In genomic region chr1:78009276-78009675, GRCh38 we compare ENCODE assay signal across 17 cellular contexts. TPM values are rescaled to one million over a fixed set of nuclear protein-coding genes. Genes with fewer than 3 reads are reported as not detected.
A peak's percentile ranks its signal among the peaks of the same experiment; 100 is the strongest.
DNase-seq lines count a peak whose midpoint lies in the region; TF ChIP-seq lines count a peak whose summit lies in the region.
"Had no signal": no experiment of that assay in that cellular context is flagged by ENCODE, and none has a peak within 500 bp of the region (broad histone marks: within the 10 kb centered on the region; RNA-seq: fewer than 3 reads in every experiment).

No MANE protein-coding gene starts in this region.

- H3K9ac ChIP-seq in GM23248 (peak overlapping the region; percentile 96), smooth muscle cell (ENCODE audit: low read depth) (no peak overlapping the region)

- peaks cover 16 to 33% (median 23%) of the 10 kb centered on the region in 4 donors for H3K4me1 Mint-ChIP-seq in CD4-positive, alpha-beta memory T cell

- H3K36me3 ChIP-seq in GM23248 (ENCODE audit: low read depth) (peaks cover 30% of the 10 kb centered on the region), ascending aorta (peaks cover 8 to 16% of the 10 kb centered on the region in 2 donors), smooth muscle cell (ENCODE audit: low read depth) (no peaks in the 10 kb centered on the region)
- H3K36me3 ChIP-seq in CD4-positive, alpha-beta memory T cell (ENCODE audit: insufficient read depth, low read length): no peaks in the 10 kb centered on the region

- H3K27ac Mint-ChIP-seq in CD4-positive, alpha-beta memory T cell: no peak overlapping the region
- H3K27ac Mint-ChIP-seq: activated naive CD8-positive, alpha-beta T cell treated with anti-CD3 and anti-CD28 coated beads, Interleukin-2, amount 50 U/mL, for 24 hours had no signal

- WGBS in GM23248 (ENCODE audit: low coverage in 1 of 2, low lambda C conversion rate in 2 of 2, missing lambda C conversion rate in 2 of 2), 2 experiments: 93 to 97% methylated on average over 3 of the region's 3 CpGs
- 95% methylated on average over 3 of the region's 3 CpGs for WGBS in smooth muscle cell (ENCODE audit: low lambda C conversion rate)

- H3F3A ChIP-seq in GM23248 (ENCODE audit: insufficient read depth) (peaks cover 68% of the 10 kb centered on the region), smooth muscle cell (ENCODE audit: low read depth) (peaks cover 8% of the 10 kb centered on the region)

- in situ Hi-C loops in GM23248 (cut with MboI): no loop called here

- peaks cover 7 to 15% of the 10 kb centered on the region in 2 donors for H3K36me3 Mint-ChIP-seq in CD4-positive, alpha-beta memory T cell

- H3K27me3 Mint-ChIP-seq in CD4-positive, alpha-beta memory T cell: no peaks in the 10 kb centered on the region

- H3K79me2 ChIP-seq in GM23248 (ENCODE audit: insufficient read depth): peaks cover 95% of the 10 kb centered on the region
- peaks cover 71% of the 10 kb centered on the region for H3K79me2 ChIP-seq in smooth muscle cell (ENCODE audit: low read depth)

- H3K9me3 ChIP-seq in GM23248 (ENCODE audit: low read depth) (no peaks in the 10 kb centered on the region), ascending aorta (no peaks in the 10 kb centered on the region), smooth muscle cell (replicated peaks; ENCODE audit: low read depth) (no peaks in the 10 kb centered on the region)
- H3K9me3 ChIP-seq in CD4-positive, alpha-beta memory T cell (ENCODE audit: control insufficient read depth in 1 of 2, low read length in 2 of 2): no peaks in the 10 kb centered on the region

- peaks cover 26% of the 10 kb centered on the region for H3K4me1 ChIP-seq in GM23248 (ENCODE audit: insufficient read depth)
- H3K4me1 ChIP-seq in ascending aorta: peaks cover 0 to 8% of the 10 kb centered on the region in 2 donors
- peaks cover 30% of the 10 kb centered on the region for H3K4me1 ChIP-seq in smooth muscle cell (ENCODE audit: low read depth)
- peaks cover 17% of the 10 kb centered on the region for H3K4me1 ChIP-seq in CD4-positive, alpha-beta memory T cell (ENCODE audit: insufficient read depth, low read length)

- H3K27ac ChIP-seq in GM23248: peak overlapping the region; percentile 45
- H3K27ac ChIP-seq in ascending aorta: peak overlapping the region; percentile 16 to 88
- H3K27ac ChIP-seq in smooth muscle cell (ENCODE audit: low read depth): peak overlapping the region; percentile 56
- no peak overlapping the region for H3K27ac ChIP-seq in CD4-positive, alpha-beta memory T cell (ENCODE audit: low read depth, low read length)
- H3K27ac ChIP-seq in RWPE1: no peak overlapping the region
- H3K27ac ChIP-seq: C4-2B had no signal

- no peak overlapping the region for H3K4me3 Mint-ChIP-seq in CD4-positive, alpha-beta memory T cell
- H3K4me3 Mint-ChIP-seq: activated naive CD8-positive, alpha-beta T cell treated with anti-CD3 and anti-CD28 coated beads, Interleukin-2, amount 50 U/mL, for 24 hours; activated T-cell treated with anti-CD3 and anti-CD28 coated beads, Interleukin-2, amount 50 U/mL, for 4 hours had no signal

- H3K27me3 ChIP-seq in GM23248 (replicated peaks; ENCODE audit: insufficient read depth) (no peaks in the 10 kb centered on the region), ascending aorta (no peaks in the 10 kb centered on the region), smooth muscle cell (ENCODE audit: low read depth) (no peaks in the 10 kb centered on the region)
- no peaks in the 10 kb centered on the region for H3K27me3 ChIP-seq in CD4-positive, alpha-beta memory T cell (ENCODE audit: insufficient read depth, low read length)

- intact Hi-C loops in ascending aorta (cut with DNase I): loop anchor here (10.0 kb wide), 1 partner anchor 174 kb away; no protein-coding TSS in a partner anchor
- intact Hi-C loops in CD4-positive, alpha-beta memory T cell (cut with micrococcal nuclease): no loop called here

- peaks cover 0 to 3% (median 0%) of the 10 kb centered on the region in 8 donors for H3K9me3 Mint-ChIP-seq in CD4-positive, alpha-beta memory T cell
- H3K9me3 Mint-ChIP-seq: activated naive CD8-positive, alpha-beta T cell treated with anti-CD3 and anti-CD28 coated beads, Interleukin-2, amount 50 U/mL, for 24 hours; activated T-cell treated with anti-CD3 and anti-CD28 coated beads, Interleukin-2, amount 50 U/mL, for 4 hours had no signal

- H4K20me1 ChIP-seq in GM23248 (ENCODE audit: insufficient read depth) (peaks cover 14% of the 10 kb centered on the region; the same call in 1 of the 2 replicates), smooth muscle cell (ENCODE audit: low read depth) (peaks cover 63% of the 10 kb centered on the region)

- H3K4me2 ChIP-seq in GM23248 (ENCODE audit: unreplicated experiment) (peak overlapping the region; percentile 97), smooth muscle cell (peak overlapping the region; percentile 97)

- peak overlapping the region; percentile 95 for H3K4me3 ChIP-seq in GM23248
- peak overlapping the region; percentile 55 to 74 for H3K4me3 ChIP-seq in ascending aorta
- peak overlapping the region; percentile 85 for H3K4me3 ChIP-seq in fibroblast of villous mesenchyme (ENCODE audit: low read depth, low read length)
- H3K4me3 ChIP-seq in smooth muscle cell: peak overlapping the region; percentile 93
- no peak overlapping the region for H3K4me3 ChIP-seq in CD4-positive, alpha-beta memory T cell (ENCODE audit: low read length in 2 of 2)

- TF ChIP-seq CTCF in ascending aorta (IDR thresholded peaks at IDR 0.05) (no peak), fibroblast of villous mesenchyme (IDR thresholded peaks at IDR 0.05; ENCODE audit: insufficient read depth, low read depth, low read length) (no peak), smooth muscle cell (IDR thresholded peaks at IDR 0.05; ENCODE audit: borderline replicate concordance, insufficient read depth, poor library complexity, severe bottlenecking) (no peak), RWPE1 (conservative IDR thresholded peaks at IDR 0.05; ENCODE audit: low read depth) (no peak)

- POLR2A ChIA-PET in CD4-positive, alpha-beta memory T cell (lab: Charles Lee; ENCODE audit: partially characterized antibody): no interaction called here
- POLR2A ChIA-PET in RWPE1 (lab: Yijun Ruan, JAX; ENCODE audit: low non-redundant PET): no interaction called here

- H2AFZ ChIP-seq in GM23248 (no peak overlapping the region), smooth muscle cell (ENCODE audit: low read depth) (no peak overlapping the region)

- DNase-seq in GM23248 (no peak), ascending aorta (ENCODE audit: low spot score in 2 of 2) (no peak), fibroblast of villous mesenchyme (ENCODE audit: low read depth) (no peak), smooth muscle cell (lab: John Stamatoyannopoulos, UW; ENCODE audit: unreplicated experiment) (no peak), RWPE1 (ENCODE audit: low spot score) (no peak), epidermal melanocyte (ENCODE audit: insufficient read length, low spot score) (no peak)
- DNase-seq in CD4-positive, alpha-beta memory T cell: no peak
- DNase-seq: activated CD4-positive, alpha-beta T cell treated with anti-CD3 and anti-CD28 coated beads, Interleukin-2, amount 50 U/mL, for 4 hours; activated naive CD8-positive, alpha-beta T cell treated with anti-CD3 and anti-CD28 coated beads, Interleukin-2, amount 50 U/mL, for 24 hours; activated T-cell treated with anti-CD3 and anti-CD28 coated beads, Interleukin-2, amount 50 U/mL, for 4 hours; DMS79; hypothalamus; NCI-H187; NCI-H526; posterior cingulate gyrus; stimulated activated CD4-positive, alpha-beta T cell treated with anti-CD3 and anti-CD28 coated beads, Interleukin-15, amount 100 ng/mL, for 24 hours had no signal

- CTCF ChIA-PET in CD4-positive, alpha-beta memory T cell (lab: Charles Lee; ENCODE audit: partially characterized antibody): no interaction called here
- CTCF ChIA-PET in RWPE1 (lab: Yijun Ruan, JAX): interaction anchor here (0.5 to 1.3 kb wide), 2 partner anchors 10 to 40 kb away, joined by 3 read pairs; no protein-coding TSS in a partner anchor

- H3K9me2 ChIP-seq in GM23248 (ENCODE audit: insufficient read depth): no peaks in the 10 kb centered on the region

RNA-seq across cellular contexts. Expression of gene DNAJB4, which starts 4.5 kb away (rescaled TPM):
- total RNA-seq in GM23248 (2014; rRNA removed; shearing (Covaris generic)): 125 and 133 TPM in 2 replicates
- polyA plus RNA-seq in GM23248 (2016; fragmentation: Nextera tagmentation; extraction: Ambion mirVana): 147 and 151 TPM in 2 replicates
- 20.1 TPM for total RNA-seq in ascending aorta
- total RNA-seq in fibroblast of villous mesenchyme: 35.4 and 57.0 TPM in 2 replicates
- total RNA-seq in smooth muscle cell: 48.9 and 92.8 TPM in 2 replicates
- polyA plus RNA-seq in smooth muscle cell: 31.5 and 43.4 TPM in 2 replicates
- 10 to 100 TPM; 15.5 to 18.3 TPM for total RNA-seq in CD4-positive, alpha-beta memory T cell
- polyA plus RNA-seq in CD4-positive, alpha-beta memory T cell: 1 to 10 TPM; 8.7 to 9.8 TPM

RNA-seq across cellular contexts. Expression of gene FUBP1, which starts 30.4 kb away (rescaled TPM):
- 59.1 and 69.9 TPM in 2 replicates for total RNA-seq in GM23248 (2014; rRNA removed; shearing (Covaris generic))
- polyA plus RNA-seq in GM23248 (2016; fragmentation: Nextera tagmentation; extraction: Ambion mirVana) (48.4 and 52.2 TPM in 2 replicates), smooth muscle cell (50.5 and 60.4 TPM in 2 replicates)
- total RNA-seq in ascending aorta (90.3 TPM), fibroblast of villous mesenchyme (87.0 and 125 TPM in 2 replicates), smooth muscle cell (144 and 166 TPM in 2 replicates)
- 100 to 1,000 TPM; 246 to 270 TPM for total RNA-seq in CD4-positive, alpha-beta memory T cell
- 10 to 100 TPM; 31.5 to 58.0 TPM for polyA plus RNA-seq in CD4-positive, alpha-beta memory T cell

RNA-seq across cellular contexts. Expression of gene GIPC2, which starts 36.5 kb away (rescaled TPM):
- 0.32 and 0.51 TPM in 2 replicates for total RNA-seq in GM23248 (2014; rRNA removed; shearing (Covaris generic))
- 0.68 and 0.75 TPM in 2 replicates for polyA plus RNA-seq in GM23248 (2016; fragmentation: Nextera tagmentation; extraction: Ambion mirVana)
- total RNA-seq in ascending aorta: 0.64 TPM
- 0.32 and 0.43 TPM in 2 replicates for total RNA-seq in fibroblast of villous mesenchyme
- total RNA-seq in smooth muscle cell: 0.13 TPM in 1 of 2 replicates, not detected in the other
- 0.05 TPM in 1 of 2 replicates, not detected in the other for polyA plus RNA-seq in smooth muscle cell
- total RNA-seq in CD4-positive, alpha-beta memory T cell: under 1 TPM; 0.28 to 0.52 TPM
- polyA plus RNA-seq in CD4-positive, alpha-beta memory T cell: under 1 TPM; 0.13 to 0.33 TPM

Comparison
In these comparisons a context has a peak if more than half of its experiments do, and no peak if none do; other contexts are left out.
1. H3K27ac ChIP-seq: peak in GM23248 (single experiment), ascending aorta (2 of 2) and smooth muscle cell (single experiment); none in CD4-positive, alpha-beta memory T cell (single experiment) and RWPE1 (single experiment).
2. H3K4me3 ChIP-seq: peak in GM23248 (single experiment), ascending aorta (2 of 2), fibroblast of villous mesenchyme (single experiment) and smooth muscle cell (single experiment); none in CD4-positive, alpha-beta memory T cell (0 of 2).